Comparison of ENCODE assay signal across 1 cellular context in genomic region chr16:10957771-10958486, GRCh38.
TF ChIP-seq lines count a peak whose summit lies in the region.

No MANE protein-coding gene starts in this region.

TF ChIP-seq in HCT116, 20 proteins besides CTCF, POLR2A, EP300 and RAD21 (continued from another document):
- TF ChIP-seq JUND (IDR thresholded peaks at IDR 0.05) (no peak), SIN3A (IDR thresholded peaks at IDR 0.05; ENCODE audit: low read depth) (no peak)
